Comparison of ENCODE assay signal across 8 cellular contexts in the genomic region with DNA sequence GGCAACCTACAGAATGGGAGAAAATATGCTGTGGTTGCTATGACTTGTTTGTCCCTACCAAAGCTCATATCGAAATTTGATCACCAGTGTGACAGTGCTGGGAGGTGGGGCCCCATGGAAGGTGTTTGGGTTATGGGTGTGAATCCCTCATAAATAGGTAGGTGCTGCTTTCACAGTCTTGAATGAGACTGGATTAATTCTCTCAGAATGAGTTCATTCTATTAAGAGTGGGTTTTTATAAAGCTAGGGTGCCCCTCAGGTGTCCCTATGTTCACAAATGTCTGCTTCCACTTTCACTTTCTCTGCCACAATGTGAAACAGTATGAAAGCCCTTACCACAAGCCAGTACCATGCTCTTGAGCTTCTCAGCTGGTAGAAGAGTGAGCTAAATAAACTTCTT.
A peak's percentile ranks its signal among the peaks of the same experiment; 100 is the strongest.
DNase-seq lines count a peak whose midpoint lies in the region; ATAC-seq and TF ChIP-seq lines count a peak whose summit lies in the region.

No MANE protein-coding gene starts in this region.

- H3K4me3 ChIP-seq in BLaER1 (peak overlapping the region; percentile 23; the same call in 1 of the 2 replicates), choroid plexus epithelial cell (ENCODE audit: low read depth, low read length) (no peak overlapping the region), ovary (no peak overlapping the region)

- H3K4me1 ChIP-seq in BLaER1 = 0 out of 2 replicates have a peak, but pooled peaks cover 10% of the 10 kb centered on the region
- no peaks in the 10 kb centered on the region for H3K4me1 ChIP-seq in ovary (ENCODE audit: insufficient read depth)

- intact Hi-C loops in ovary (cut with DNase I) = no loop called here

- no peaks in the 10 kb centered on the region for H4K20me1 ChIP-seq in BLaER1

- peak overlapping the region; percentile 60 for H3K4me2 ChIP-seq in BLaER1

- WGBS in ovary, 3 donors = 79 to 90% (median 90%) methylated on average over 1 of the region's 1 CpG

- H3K27ac ChIP-seq in BLaER1 (no peak overlapping the region), ovary (no peak overlapping the region)

- ATAC-seq in GM19438 (IDR thresholded peaks at IDR 0.05; ENCODE audit: low read depth, unreplicated experiment) (peak; percentile 67), HG03378 (IDR thresholded peaks at IDR 0.05; ENCODE audit: unreplicated experiment) (peak; percentile 67), omental fat pad (ENCODE audit: low FRiP score) (no peak)

- no peak overlapping the region; the same call in 1 of the 2 replicates for H3K9ac ChIP-seq in BLaER1

- no peaks in the 10 kb centered on the region for H3K9me3 ChIP-seq in BLaER1
- H3K9me3 ChIP-seq in ovary = no peaks in the 10 kb centered on the region

- H3K36me3 ChIP-seq in BLaER1 (no peaks in the 10 kb centered on the region), ovary (no peaks in the 10 kb centered on the region)

- DNase-seq in choroid plexus epithelial cell (ENCODE audit: low read depth) = peak; percentile 5
- no peak for DNase-seq in omental fat pad (ENCODE audit: low spot score)
- DNase-seq in cerebellum (ENCODE audit: low spot score) = no peak
- DNase-seq in HuH-7 (ENCODE audit: low spot score) = no peak
- no peak for DNase-seq in ovary

- H3K27me3 ChIP-seq in BLaER1 = no peaks in the 10 kb centered on the region
- H3K27me3 ChIP-seq in ovary = no peaks in the 10 kb centered on the region

- TF ChIP-seq POLR2A in ovary (IDR thresholded peaks at IDR 0.05) = no peak

- no peak for TF ChIP-seq EP300 in ovary (IDR thresholded peaks at IDR 0.05)

- TF ChIP-seq CTCF in choroid plexus epithelial cell (conservative IDR thresholded peaks at IDR 0.05; ENCODE audit: low read depth, low read length) = no peak
- TF ChIP-seq CTCF in omental fat pad (IDR thresholded peaks at IDR 0.05) = no peak
- TF ChIP-seq CTCF in ovary (IDR thresholded peaks at IDR 0.05) = no peak
